In genomic region chr16:23694707-23695373, GRCh38 we compare ENCODE assay signal across 1 cellular context.
A peak's percentile ranks its signal among the peaks of the same experiment; 100 is the strongest.
TF ChIP-seq lines count a peak whose summit lies in the region.

No MANE protein-coding gene starts in this region.

TF ChIP-seq in HepG2, 621 proteins besides CTCF, POLR2A, EP300 and RAD21 (continued from another document and continues in another):
- TF ChIP-seq ZNF503 (CRISPR knock-in tag; IDR thresholded peaks at IDR 0.05): no peak
- TF ChIP-seq SOX6 (IDR thresholded peaks at IDR 0.05): no peak
- TF ChIP-seq SOX6 (CRISPR knock-in tag; IDR thresholded peaks at IDR 0.05): peak; percentile 70
- no peak for TF ChIP-seq SUZ12 (IDR thresholded peaks at IDR 0.05; ENCODE audit: low read depth, low read length)
- TF ChIP-seq RNF2 (conservative IDR thresholded peaks at IDR 0.05; ENCODE audit: low read depth): no peak
- no peak for TF ChIP-seq GZF1 (CRISPR knock-in tag; IDR thresholded peaks at IDR 0.05)
- TF ChIP-seq ZFP62 (CRISPR knock-in tag; IDR thresholded peaks at IDR 0.05): no peak
- TF ChIP-seq ELK4 (CRISPR knock-in tag; IDR thresholded peaks at IDR 0.05; ENCODE audit: borderline replicate concordance): no peak
- no peak for TF ChIP-seq ZNF232 (CRISPR knock-in tag; IDR thresholded peaks at IDR 0.05; ENCODE audit: borderline replicate concordance)
- TF ChIP-seq ZNF746 (CRISPR knock-in tag; IDR thresholded peaks at IDR 0.05): 0 out of 2 replicates have a peak, but pooled peaks have one; percentile 2
- TF ChIP-seq CHD2 (IDR thresholded peaks at IDR 0.05; ENCODE audit: low read depth, low read length): no peak
- 0 out of 2 replicates have a peak, but pooled peaks have one; percentile 13 for TF ChIP-seq ZNF616 (CRISPR knock-in tag; IDR thresholded peaks at IDR 0.05; ENCODE audit: low read depth)
- 0 out of 2 replicates have a peak, but pooled peaks have one; percentile 66 for TF ChIP-seq ZNF709 (CRISPR knock-in tag; IDR thresholded peaks at IDR 0.05)
- TF ChIP-seq GTF2F1 (IDR thresholded peaks at IDR 0.05; ENCODE audit: low read length): no peak
- peak; percentile 83 for TF ChIP-seq ZFP91 (CRISPR knock-in tag; IDR thresholded peaks at IDR 0.05; ENCODE audit: borderline replicate concordance)
- no peak for TF ChIP-seq MED13 (CRISPR knock-in tag; IDR thresholded peaks at IDR 0.05)
- TF ChIP-seq EEA1 (CRISPR knock-in tag; IDR thresholded peaks at IDR 0.05; ENCODE audit: borderline replicate concordance): peak; percentile 69; the same call in 1 of the 2 replicates
- no peak for TF ChIP-seq ZNF850 (CRISPR knock-in tag; conservative IDR thresholded peaks at IDR 0.05)
- TF ChIP-seq SMAD3 (CRISPR knock-in tag; IDR thresholded peaks at IDR 0.05): no peak
- peak; percentile 57 for TF ChIP-seq RXRA (CRISPR knock-in tag; IDR thresholded peaks at IDR 0.05)
- 0 out of 2 replicates have a peak, but pooled peaks have one; percentile 17 for TF ChIP-seq BATF2 (CRISPR knock-in tag; IDR thresholded peaks at IDR 0.05)
- no peak for TF ChIP-seq PAF1 (CRISPR knock-in tag; IDR thresholded peaks at IDR 0.05)
- no peak for TF ChIP-seq ZFP37 (CRISPR knock-in tag; IDR thresholded peaks at IDR 0.05; ENCODE audit: borderline replicate concordance)
- no peak for TF ChIP-seq ATF1 (CRISPR knock-in tag; IDR thresholded peaks at IDR 0.05)
- TF ChIP-seq SOX5 (CRISPR knock-in tag; IDR thresholded peaks at IDR 0.05; ENCODE audit: borderline replicate concordance): no peak
- no peak for TF ChIP-seq SP5 (CRISPR knock-in tag; IDR thresholded peaks at IDR 0.05; ENCODE audit: borderline replicate concordance, low read depth)
- TF ChIP-seq ATF7 (IDR thresholded peaks at IDR 0.05): no peak
- no peak for TF ChIP-seq ATF7 (CRISPR knock-in tag; IDR thresholded peaks at IDR 0.05)
- no peak for TF ChIP-seq IKZF1 (IDR thresholded peaks at IDR 0.05)
- peak; percentile 24 for TF ChIP-seq PRPF4 (IDR thresholded peaks at IDR 0.05; ENCODE audit: low read depth, low read length, poor library complexity, severe bottlenecking)
- TF ChIP-seq ARID2 (CRISPR knock-in tag; IDR thresholded peaks at IDR 0.05; ENCODE audit: borderline replicate concordance): 0 out of 2 replicates have a peak, but pooled peaks have one; percentile 35
- TF ChIP-seq ZNF383 (CRISPR knock-in tag; IDR thresholded peaks at IDR 0.05; ENCODE audit: borderline replicate concordance): peak; percentile 99; the same call in 1 of the 2 replicates
- TF ChIP-seq MBNL3 (CRISPR knock-in tag; conservative IDR thresholded peaks at IDR 0.05): no peak
- no peak for TF ChIP-seq ZHX1 (CRISPR knock-in tag; IDR thresholded peaks at IDR 0.05; ENCODE audit: low read depth)
- TF ChIP-seq ZNF777 (CRISPR knock-in tag; IDR thresholded peaks at IDR 0.05): no peak
- TF ChIP-seq ZNF101 (CRISPR knock-in tag; IDR thresholded peaks at IDR 0.05; ENCODE audit: borderline replicate concordance, low read depth): no peak
- no peak for TF ChIP-seq E2F2 (CRISPR knock-in tag; IDR thresholded peaks at IDR 0.05; ENCODE audit: borderline replicate concordance)
- no peak for TF ChIP-seq KDM6A (CRISPR knock-in tag; IDR thresholded peaks at IDR 0.05; ENCODE audit: low read depth)
- no peak for TF ChIP-seq RFXAP (CRISPR knock-in tag; IDR thresholded peaks at IDR 0.05; ENCODE audit: borderline replicate concordance)
- TF ChIP-seq BORCS8-MEF2B (CRISPR knock-in tag; IDR thresholded peaks at IDR 0.05): no peak
- no peak for TF ChIP-seq ZNF18 (CRISPR knock-in tag; IDR thresholded peaks at IDR 0.05; ENCODE audit: insufficient replicate concordance)
- TF ChIP-seq ZNF629 (CRISPR knock-in tag; conservative IDR thresholded peaks at IDR 0.05): no peak
- TF ChIP-seq PHF8 (CRISPR knock-in tag; IDR thresholded peaks at IDR 0.05): peak; percentile 40; the same call in 1 of the 2 replicates
- TF ChIP-seq ZNF75D (CRISPR knock-in tag; IDR thresholded peaks at IDR 0.05; ENCODE audit: borderline replicate concordance): no peak
- no peak for TF ChIP-seq ZNF646 (CRISPR knock-in tag; IDR thresholded peaks at IDR 0.05)
- 0 out of 2 replicates have a peak, but pooled peaks have one; percentile 30 for TF ChIP-seq ADNP (CRISPR knock-in tag; IDR thresholded peaks at IDR 0.05)
- no peak for TF ChIP-seq NR2F1 (CRISPR knock-in tag; IDR thresholded peaks at IDR 0.05)
- no peak for TF ChIP-seq KLF16 (CRISPR knock-in tag; IDR thresholded peaks at IDR 0.05)
- no peak for TF ChIP-seq REXO4 (CRISPR knock-in tag; IDR thresholded peaks at IDR 0.05; ENCODE audit: borderline replicate concordance)
- peak; percentile 79; the same call in 1 of the 2 replicates for TF ChIP-seq ATF7-NPFF (CRISPR knock-in tag; IDR thresholded peaks at IDR 0.05; ENCODE audit: low read depth)
- TF ChIP-seq NCOR1 (IDR thresholded peaks at IDR 0.05; ENCODE audit: borderline replicate concordance, low read length): no peak
- no peak for TF ChIP-seq TCF7L2 (IDR thresholded peaks at IDR 0.05; ENCODE audit: low read depth, low read length)
- TF ChIP-seq SATB2 (CRISPR knock-in tag; IDR thresholded peaks at IDR 0.05): no peak
- TF ChIP-seq MTF2 (CRISPR knock-in tag; IDR thresholded peaks at IDR 0.05; ENCODE audit: borderline replicate concordance): 0 out of 2 replicates have a peak, but pooled peaks have one; percentile 17
- no peak for TF ChIP-seq AHR (CRISPR knock-in tag; IDR thresholded peaks at IDR 0.05)
- no peak for TF ChIP-seq FOXK1 (CRISPR knock-in tag; IDR thresholded peaks at IDR 0.05; ENCODE audit: borderline replicate concordance, low read depth)
- no peak for TF ChIP-seq FOXJ3 (CRISPR knock-in tag; IDR thresholded peaks at IDR 0.05; ENCODE audit: borderline replicate concordance)
